In the genomic region with DNA sequence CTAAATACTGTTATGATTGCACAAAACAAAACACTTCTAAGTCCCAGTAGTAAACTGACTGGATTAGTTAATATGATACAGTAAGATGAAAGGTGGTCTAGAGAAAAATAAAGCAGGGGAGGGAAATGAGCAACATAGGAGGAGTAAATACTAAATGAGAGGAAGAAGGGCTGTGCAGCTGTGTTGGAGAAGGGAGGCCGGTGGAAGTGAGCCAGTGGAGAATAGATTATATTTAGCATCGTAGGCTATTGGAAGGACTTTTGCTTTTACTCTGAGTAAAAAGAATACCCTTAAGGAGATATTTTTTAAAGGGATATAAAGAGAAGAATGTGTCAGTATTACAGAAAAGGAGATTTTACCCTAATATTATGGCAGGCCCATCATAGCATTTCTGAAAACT, we compare ENCODE assay signal across 21 cellular contexts.
"Had no signal": no experiment of that assay in that cellular context is flagged by ENCODE, and none has a peak within 500 bp of the region (broad histone marks: within the 10 kb centered on the region; RNA-seq: fewer than 3 reads in every experiment).

No MANE protein-coding gene starts in this region.

- DNase-seq: activated CD4-positive, alpha-beta T cell treated with anti-CD3 and anti-CD28 coated beads, Interleukin-2, amount 10 ng/mL, durations not matched to agents 24 days and 14 days; activated CD4-positive, CD25-positive, alpha-beta regulatory T cell; activated CD8-positive, alpha-beta T cell treated with anti-CD3 and anti-CD28 coated beads, Interleukin-2, amount 10 ng/mL, durations not matched to agents 7 days and 5 days; activated gamma-delta T cell treated with Interleukin-2 at 50 U/mL for 16 hours; amniotic stem cell; body of pancreas; caudate nucleus; endodermal cell; foreskin keratinocyte; glutamatergic neuron; left lung; nucleus accumbens; right cardiac atrium; stomach; T-helper 1 cell; T-helper 9 cell had no signal

- H3K4me3 ChIP-seq: body of pancreas, left lung, skin epidermis, stomach had no signal

- H3K4me3 Mint-ChIP-seq: activated CD4-positive, alpha-beta T cell treated with anti-CD3 and anti-CD28 coated beads, Interleukin-2, amount 10 ng/mL, durations not matched to agents 24 days and 14 days; activated CD8-positive, alpha-beta T cell treated with anti-CD3 and anti-CD28 coated beads, Interleukin-2, amount 10 ng/mL, durations not matched to agents 7 days and 5 days; endodermal cell; memory B cell; natural killer cell treated with Interleukin-12 subunit alpha and Interleukin-12 subunit beta and Interleukin-15 and Interleukin-18, amount 100 ng/mL, for 72 hours had no signal

- H3K4me1 ChIP-seq: body of pancreas, foreskin keratinocyte, left lung had no signal

- H3K27ac ChIP-seq: body of pancreas, epithelial cell of prostate, foreskin keratinocyte, left lung, skin epidermis, stomach had no signal

- H3K27me3 Mint-ChIP-seq: activated CD4-positive, alpha-beta T cell treated with anti-CD3 and anti-CD28 coated beads, Interleukin-2, amount 10 ng/mL, durations not matched to agents 24 days and 14 days; memory B cell; natural killer cell treated with Interleukin-12 subunit alpha and Interleukin-12 subunit beta and Interleukin-15 and Interleukin-18, amount 100 ng/mL, for 72 hours had no signal

- H3K27ac Mint-ChIP-seq: activated CD4-positive, alpha-beta T cell treated with anti-CD3 and anti-CD28 coated beads, Interleukin-2, amount 10 ng/mL, durations not matched to agents 24 days and 14 days; activated CD8-positive, alpha-beta T cell treated with anti-CD3 and anti-CD28 coated beads, Interleukin-2, amount 10 ng/mL, durations not matched to agents 7 days and 5 days; activated naive CD4-positive, alpha-beta T cell treated with anti-CD3 and anti-CD28 coated beads, Interleukin-2, amount 50 U/mL, for 72 hours; endodermal cell; memory B cell; natural killer cell treated with Interleukin-12 subunit alpha and Interleukin-12 subunit beta and Interleukin-15 and Interleukin-18, amount 100 ng/mL, for 72 hours had no signal

- ATAC-seq: activated CD8-positive, alpha-beta T cell treated with anti-CD3 and anti-CD28 coated beads, Interleukin-2, amount 10 ng/mL, durations not matched to agents 7 days and 5 days; activated naive CD4-positive, alpha-beta T cell treated with anti-CD3 and anti-CD28 coated beads, Interleukin-2, amount 50 U/mL, for 72 hours; body of pancreas; foreskin keratinocyte; left lung; natural killer cell treated with Interleukin-12 subunit alpha and Interleukin-12 subunit beta and Interleukin-15 and Interleukin-18, amount 100 ng/mL, for 72 hours had no signal

- H3K4me1 Mint-ChIP-seq: memory B cell had no signal

- H3K9me3 Mint-ChIP-seq: activated CD4-positive, alpha-beta T cell treated with anti-CD3 and anti-CD28 coated beads, Interleukin-2, amount 10 ng/mL, durations not matched to agents 24 days and 14 days; activated naive CD4-positive, alpha-beta T cell treated with anti-CD3 and anti-CD28 coated beads, Interleukin-2, amount 50 U/mL, for 72 hours; endodermal cell; memory B cell; natural killer cell treated with Interleukin-12 subunit alpha and Interleukin-12 subunit beta and Interleukin-15 and Interleukin-18, amount 100 ng/mL, for 72 hours had no signal

- H3K9me3 ChIP-seq: body of pancreas, left lung, stomach had no signal

- H3K27me3 ChIP-seq: body of pancreas, foreskin keratinocyte, left lung, stomach had no signal
